Comparison of ENCODE assay signal across 11 cellular contexts in the genomic region with DNA sequence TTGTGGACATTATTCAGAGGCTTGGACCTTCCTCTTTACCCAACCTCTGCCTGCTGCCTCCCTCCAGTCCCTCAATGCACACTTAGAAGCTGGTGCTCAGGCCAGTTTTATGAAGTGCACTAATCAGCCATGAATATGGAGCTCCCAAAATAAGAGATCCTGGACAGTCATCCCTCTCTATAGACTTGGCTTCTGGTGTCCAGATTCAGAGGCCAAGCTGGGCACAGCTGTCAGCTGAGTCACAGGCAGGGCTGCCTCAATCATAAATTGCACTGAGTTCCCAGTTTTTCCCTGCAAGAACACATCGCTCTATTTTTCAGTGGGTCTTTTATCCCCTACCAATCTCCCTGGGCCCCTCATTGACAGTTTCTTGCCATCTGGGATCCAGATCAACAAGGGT.
"Had no signal": no experiment of that assay in that cellular context is flagged by ENCODE, and none has a peak within 500 bp of the region (broad histone marks: within the 10 kb centered on the region; RNA-seq: fewer than 3 reads in every experiment).

No MANE protein-coding gene starts in this region.

- H3K36me3 Mint-ChIP-seq: activated naive CD8-positive, alpha-beta T cell; immature natural killer cell; natural killer cell treated with Interleukin-12 subunit alpha and Interleukin-12 subunit beta and Interleukin-15 and Interleukin-18, amount 100 ng/mL, for 72 hours had no signal

- H3K9me3 ChIP-seq: ovary, stomach, thoracic aorta had no signal

- H3K9me3 Mint-ChIP-seq: natural killer cell treated with Interleukin-12 subunit alpha and Interleukin-12 subunit beta and Interleukin-15 and Interleukin-18, amount 100 ng/mL, for 72 hours had no signal

- H3K4me3 Mint-ChIP-seq: activated naive CD8-positive, alpha-beta T cell; immature natural killer cell; natural killer cell treated with Interleukin-12 subunit alpha and Interleukin-12 subunit beta and Interleukin-15 and Interleukin-18, amount 100 ng/mL, for 72 hours had no signal

- ATAC-seq: natural killer cell treated with Interleukin-12 subunit alpha and Interleukin-12 subunit beta and Interleukin-15 and Interleukin-18, amount 100 ng/mL, for 72 hours had no signal

- DNase-seq: activated CD4-positive, alpha-beta T cell treated with anti-CD3 and anti-CD28 coated beads for 1 hour; activated CD4-positive, alpha-beta T cell treated with anti-CD3 and anti-CD28 coated beads, Interleukin-2, amount 50 U/mL, for 48 hours; activated gamma-delta T cell; activated T-cell treated with anti-CD3 and anti-CD28 coated beads, Interleukin-2, amount 50 U/mL, for 48 hours; immature natural killer cell; ovary; small intestine; stomach had no signal

- H3K27me3 ChIP-seq: ovary had no signal

- H3K4me1 Mint-ChIP-seq: immature natural killer cell had no signal

- H3K27ac Mint-ChIP-seq: activated naive CD8-positive, alpha-beta T cell; immature natural killer cell; natural killer cell treated with Interleukin-12 subunit alpha and Interleukin-12 subunit beta and Interleukin-15 and Interleukin-18, amount 100 ng/mL, for 72 hours had no signal

- H3K36me3 ChIP-seq: ovary, stomach, thoracic aorta had no signal

- H3K4me3 ChIP-seq: ovary, stomach, thoracic aorta had no signal

- H3K27ac ChIP-seq: ovary, stomach, thoracic aorta had no signal

- H3K4me1 ChIP-seq: stomach had no signal
